29 cellular contexts compared by ENCODE assay signal in genomic region chr6:169370666-169371343, GRCh38.
DNase-seq lines count a peak whose midpoint lies in the region; ATAC-seq and TF ChIP-seq lines count a peak whose summit lies in the region.
"Had no signal": no experiment of that assay in that cellular context is flagged by ENCODE, and none has a peak within 500 bp of the region (broad histone marks: within the 10 kb centered on the region; RNA-seq: fewer than 3 reads in every experiment).

No MANE protein-coding gene starts in this region.

- H3K27ac Mint-ChIP-seq in endodermal cell: peak overlapping the region; percentile 76
- no peak overlapping the region for H3K27ac Mint-ChIP-seq in stimulated activated effector memory CD8-positive, alpha-beta T cell treated with anti-CD3 and anti-CD28 coated beads, Interleukin-12 subunit alpha, Interleukin-12 subunit beta, amount 100 ng/mL, for 72 hours
- H3K27ac Mint-ChIP-seq: activated B cell treated with CpG ODN at 0.5 μM for 24 hours; CD8-positive, alpha-beta T cell; effector memory CD8-positive, alpha-beta T cell had no signal

- no peak overlapping the region for H3K4me3 ChIP-seq in endodermal cell (ENCODE audit: low read length)
- H3K4me3 ChIP-seq in BE2C (ENCODE audit: low read depth, low read length): no peak overlapping the region
- H3K4me3 ChIP-seq: cardiac muscle cell, esophagus squamous epithelium, gastrocnemius medialis, upper lobe of right lung had no signal

- H3K9me3 ChIP-seq in endodermal cell (ENCODE audit: control insufficient read depth, low read length) (peaks cover 6% of the 10 kb centered on the region), BE2C (no peaks in the 10 kb centered on the region; the same call in 1 of the 2 replicates)
- H3K9me3 ChIP-seq: gastrocnemius medialis, upper lobe of right lung had no signal

- no peaks in the 10 kb centered on the region for H3K27me3 ChIP-seq in endodermal cell (ENCODE audit: control insufficient read depth, insufficient read depth, low read length, poor library complexity, severe bottlenecking)
- H3K27me3 ChIP-seq in BE2C: no peaks in the 10 kb centered on the region
- H3K27me3 ChIP-seq: cardiac muscle cell, gastrocnemius medialis, upper lobe of right lung had no signal

- H3K4me3 Mint-ChIP-seq in endodermal cell: no peak overlapping the region
- no peak overlapping the region for H3K4me3 Mint-ChIP-seq in stimulated activated effector memory CD8-positive, alpha-beta T cell treated with anti-CD3 and anti-CD28 coated beads, Interleukin-12 subunit alpha, Interleukin-12 subunit beta, amount 100 ng/mL, for 72 hours
- H3K4me3 Mint-ChIP-seq: activated B cell treated with CpG ODN at 0.5 μM for 24 hours; CD8-positive, alpha-beta T cell; effector memory CD8-positive, alpha-beta T cell; neural crest cell had no signal

- POLR2A ChIA-PET in RWPE1 (lab: Yijun Ruan, JAX; ENCODE audit: low non-redundant PET): no interaction called here

- H3K9me3 Mint-ChIP-seq in endodermal cell: peaks cover 26% of the 10 kb centered on the region
- no peaks in the 10 kb centered on the region for H3K9me3 Mint-ChIP-seq in stimulated activated effector memory CD8-positive, alpha-beta T cell treated with anti-CD3 and anti-CD28 coated beads, Interleukin-12 subunit alpha, Interleukin-12 subunit beta, amount 100 ng/mL, for 72 hours
- H3K9me3 Mint-ChIP-seq: activated B cell treated with CpG ODN at 0.5 μM for 24 hours had no signal

- 83 to 88% methylated on average over 3 to 7 of the region's 8 CpGs for WGBS in endodermal cell (ENCODE audit: insufficient coverage in 1 of 2, insufficient read length in 1 of 2), 2 experiments

- ATAC-seq in stimulated activated effector memory CD8-positive, alpha-beta T cell treated with anti-CD3 and anti-CD28 coated beads, Interleukin-12 subunit alpha, Interleukin-12 subunit beta, amount 100 ng/mL, for 72 hours: peak; percentile 49
- ATAC-seq in HG03521 (IDR thresholded peaks at IDR 0.05; ENCODE audit: unreplicated experiment) (no peak), HG02870 (IDR thresholded peaks at IDR 0.05; ENCODE audit: unreplicated experiment) (no peak)
- ATAC-seq: CD8-positive, alpha-beta T cell; effector memory CD8-positive, alpha-beta T cell; left cardiac atrium; PC-3 had no signal

- peak overlapping the region; percentile 36 for H3K27ac ChIP-seq in RWPE1
- no peak overlapping the region for H3K27ac ChIP-seq in endodermal cell (ENCODE audit: low read depth, low read length)
- H3K27ac ChIP-seq: 22Rv1, cardiac muscle cell, esophagus squamous epithelium, gastrocnemius medialis, parathyroid adenoma, upper lobe of right lung had no signal

- DNase-seq in DMS53 (lab: John Stamatoyannopoulos, UW) (peak; percentile 23), DMS53 treated with DMSO at 0.1 percent for 48 hours (lab: John Stamatoyannopoulos, UW; ENCODE audit: unreplicated experiment) (no peak), RWPE1 (ENCODE audit: low spot score) (no peak), endodermal cell (no peak), BE2C (no peak)
- DNase-seq in stimulated activated effector memory CD8-positive, alpha-beta T cell treated with anti-CD3 and anti-CD28 coated beads, Interleukin-12 subunit alpha, Interleukin-12 subunit beta, amount 100 ng/mL, for 72 hours (ENCODE audit: low spot score in 2 of 2): no peak
- DNase-seq: activated B cell treated with CpG ODN at 0.5 μM for 24 hours; activated CD4-positive, alpha-beta T cell treated with anti-CD3 and anti-CD28 coated beads, Interleukin-2, amount 50 U/mL, for 1 hour; activated naive CD4-positive, alpha-beta T cell treated with anti-CD3 and anti-CD28 coated beads, Interleukin-2, amount 50 U/mL, for 16 hours; CD8-positive, alpha-beta T cell; cortex of kidney; effector memory CD8-positive, alpha-beta T cell; esophagus squamous epithelium; GF-D8; Kasumi-1; left cardiac atrium; NCI-H187 treated with DMSO at 0.1 percent for 48 hours; NCI-H524 treated with DMSO at 0.1 percent for 48 hours; PC-3; SHP77; stimulated activated CD8-positive, alpha-beta memory T cell treated with anti-CD3 and anti-CD28 coated beads, Interleukin-4, amount 100 ng/mL, for 48 hours had no signal

- H3K9ac ChIP-seq in endodermal cell (ENCODE audit: extremely low read depth, low read length, poor library complexity, severe bottlenecking): no peak overlapping the region
- H3K9ac ChIP-seq: parathyroid adenoma had no signal

- no peak for TF ChIP-seq CTCF in RWPE1 (conservative IDR thresholded peaks at IDR 0.05; ENCODE audit: low read depth)
- no peak for TF ChIP-seq CTCF in endodermal cell (conservative IDR thresholded peaks at IDR 0.05)
- no peak for TF ChIP-seq CTCF in BE2C (IDR thresholded peaks at IDR 0.05; ENCODE audit: low read depth, low read length)

- H3K4me1 Mint-ChIP-seq in endodermal cell: no peaks in the 10 kb centered on the region
- H3K4me1 Mint-ChIP-seq in stimulated activated effector memory CD8-positive, alpha-beta T cell treated with anti-CD3 and anti-CD28 coated beads, Interleukin-12 subunit alpha, Interleukin-12 subunit beta, amount 100 ng/mL, for 72 hours: no peaks in the 10 kb centered on the region
- H3K4me1 Mint-ChIP-seq: activated B cell treated with CpG ODN at 0.5 μM for 24 hours, neural crest cell had no signal

- H3K4me1 ChIP-seq in endodermal cell (ENCODE audit: control insufficient read depth, insufficient read depth, low read length): no peaks in the 10 kb centered on the region
- no peaks in the 10 kb centered on the region for H3K4me1 ChIP-seq in BE2C
- H3K4me1 ChIP-seq: gastrocnemius medialis, parathyroid adenoma, upper lobe of right lung had no signal

- H3K36me3 Mint-ChIP-seq in endodermal cell (ENCODE audit: low read depth): no peaks in the 10 kb centered on the region
- H3K36me3 Mint-ChIP-seq in stimulated activated effector memory CD8-positive, alpha-beta T cell treated with anti-CD3 and anti-CD28 coated beads, Interleukin-12 subunit alpha, Interleukin-12 subunit beta, amount 100 ng/mL, for 72 hours: no peaks in the 10 kb centered on the region
- H3K36me3 Mint-ChIP-seq: CD8-positive, alpha-beta T cell had no signal

- peaks cover 5% of the 10 kb centered on the region for H3K27me3 Mint-ChIP-seq in endodermal cell (ENCODE audit: insufficient read depth)
- H3K27me3 Mint-ChIP-seq: activated B cell treated with CpG ODN at 0.5 μM for 24 hours; effector memory CD8-positive, alpha-beta T cell had no signal

- H3K36me3 ChIP-seq in endodermal cell (ENCODE audit: control insufficient read depth, insufficient read depth, low read length): no peaks in the 10 kb centered on the region
- H3K36me3 ChIP-seq in BE2C: no peaks in the 10 kb centered on the region
- H3K36me3 ChIP-seq: cardiac muscle cell, esophagus squamous epithelium, gastrocnemius medialis, upper lobe of right lung had no signal

- CTCF ChIA-PET in RWPE1 (lab: Yijun Ruan, JAX): interaction anchor here (0.7 kb wide), 1 partner anchor 808 kb away, joined by 6 read pairs; no protein-coding TSS in a partner anchor
